ENCODE assay signal across 1 cellular context in genomic region chr13:67143544-67144115, GRCh38.
TF ChIP-seq lines count a peak whose summit lies in the region.

No MANE protein-coding gene starts in this region.

TF ChIP-seq in HEK293, 187 proteins besides CTCF, POLR2A, EP300 and RAD21 (continued from another document):
- TF ChIP-seq ZNF645 (tag by site-specific recombination; IDR thresholded peaks at IDR 0.05): no peak
